In the genomic region with DNA sequence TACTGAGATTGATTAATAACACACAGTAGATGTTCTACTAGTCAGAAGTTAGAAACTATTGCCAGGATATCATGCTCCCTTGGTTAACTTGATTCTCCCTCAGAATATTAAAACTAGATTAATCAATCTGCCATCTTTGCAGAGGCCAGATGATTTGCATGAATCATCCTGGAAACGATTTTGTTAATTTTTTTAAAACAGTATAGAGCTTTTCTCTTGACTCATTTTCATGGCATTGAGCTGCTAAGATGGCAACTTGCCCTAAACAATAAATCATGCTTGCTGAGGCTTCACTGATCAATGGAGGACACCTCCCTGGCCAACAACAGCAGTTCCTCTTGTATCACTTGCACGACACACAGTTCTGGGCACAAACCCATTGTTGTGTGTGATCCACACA, we compare ENCODE assay signal across 23 cellular contexts.
DNase-seq lines count a peak whose midpoint lies in the region; ATAC-seq and FAIRE-seq lines count a peak whose summit lies in the region.
"Had no signal": no experiment of that assay in that cellular context is flagged by ENCODE, and none has a peak within 500 bp of the region (broad histone marks: within the 10 kb centered on the region; RNA-seq: fewer than 3 reads in every experiment).

No MANE protein-coding gene starts in this region.

- FAIRE-seq in urothelium cell line (lab: Jason Lieb, UNC): no peak
- FAIRE-seq: pancreas had no signal

- no peak overlapping the region for H3K27ac ChIP-seq in substantia nigra (ENCODE audit: low read depth, low read length, poor library complexity, severe bottlenecking)
- H3K27ac ChIP-seq: C4-2B, hepatocyte, lower lobe of right lung, pancreas, tibial artery had no signal

- ATAC-seq in HG02973 (IDR thresholded peaks at IDR 0.05; ENCODE audit: unreplicated experiment): no peak
- ATAC-seq: lower lobe of right lung; pancreas; sciatic nerve; stimulated activated naive B cell treated with anti-CD40 and anti-IgM and Interleukin-4, amounts not matched to agents 10 μg/mL and 1 μg/mL and 100 μg/mL, for 72 hours; T-cell had no signal

- DNase-seq in GM04503 (ENCODE audit: low read depth) (peak; percentile 12), NCI-H446 treated with DMSO at 0.1 percent for 48 hours (lab: John Stamatoyannopoulos, UW) (peak; percentile 99), fibroblast of peridontal ligament (ENCODE audit: extremely low read depth) (peak; percentile 2), urothelium cell line (ENCODE audit: low spot score) (no peak), AML-193 (lab: John Stamatoyannopoulos, UW) (no peak), substantia nigra (lab: John Stamatoyannopoulos, UW) (no peak)
- DNase-seq: activated CD4-positive, alpha-beta T cell treated with anti-CD3 and anti-CD28 coated beads, Interleukin-2, amount 50 U/mL, for 1 hour; activated CD8-positive, alpha-beta memory T cell treated with anti-CD3 and anti-CD28 coated beads, Interleukin-2, amount 50 U/mL, for 4 hours; activated effector memory CD4-positive, alpha-beta T cell treated with anti-CD3 and anti-CD28 coated beads, Interleukin-2, amount 50 U/mL, for 16 hours; effector CD4-positive, alpha-beta T cell; lower lobe of right lung; NCI-H1417 treated with DMSO at 0.1 percent for 48 hours; NCI-H526 treated with DMSO at 0.1 percent for 48 hours; OCI-M1; pancreas; SHP77; stimulated activated naive B cell treated with anti-CD40 and anti-IgM and Interleukin-4, amounts not matched to agents 10 μg/mL and 1 μg/mL and 100 μg/mL, for 72 hours; T-cell; tibial artery had no signal

Comparison
In these comparisons a context has a peak if more than half of its experiments do, and no peak if none do; other contexts are left out.
1. DNase-seq: peak in GM04503 (single experiment), NCI-H446 treated with DMSO at 0.1 percent for 48 hours (single experiment) and fibroblast of peridontal ligament (single experiment); none in urothelium cell line (single experiment), AML-193 (0 of 2) and substantia nigra (0 of 49).